In genomic region chr9:136481558-136481957, GRCh38 we compare ENCODE assay signal across 8 cellular contexts. TPM values are rescaled to one million over a fixed set of nuclear protein-coding genes. Genes with fewer than 3 reads are reported as not detected.
A peak's percentile ranks its signal among the peaks of the same experiment; 100 is the strongest.
DNase-seq lines count a peak whose midpoint lies in the region; ATAC-seq and TF ChIP-seq lines count a peak whose summit lies in the region.

No MANE protein-coding gene starts in this region.

- 33 to 50% (median 43%) methylated on average over 5 of the region's 5 CpGs for WGBS in adrenal gland, 4 donors

- H3K27me3 ChIP-seq in Panc1 (ENCODE audit: control insufficient read depth, insufficient read depth, low read length) (no peaks in the 10 kb centered on the region), adrenal gland (no peaks in the 10 kb centered on the region)

- H3K4me3 Mint-ChIP-seq in Calu3 (ENCODE audit: low read depth, unreplicated experiment) (peak overlapping the region; percentile 93), endothelial cell (ENCODE audit: unreplicated experiment) (peak overlapping the region; percentile 93), osteocyte (ENCODE audit: unreplicated experiment) (peak overlapping the region; percentile 97)

- H3K4me1 Mint-ChIP-seq in Calu3 (ENCODE audit: low read depth, unreplicated experiment): no peaks in the 10 kb centered on the region
- peaks cover 22% of the 10 kb centered on the region for H3K4me1 Mint-ChIP-seq in endothelial cell (ENCODE audit: unreplicated experiment)
- peaks cover 24% of the 10 kb centered on the region for H3K4me1 Mint-ChIP-seq in osteocyte (ENCODE audit: unreplicated experiment)

- H3K4me3 ChIP-seq in Panc1 (ENCODE audit: low read depth in 2 of 2, low read length in 2 of 2): peak overlapping the region; percentile 90 to 94
- peak overlapping the region in 1 of 4 donors; percentile 98 for H3K4me3 ChIP-seq in adrenal gland

- no peak for TF ChIP-seq POLR2A in adrenal gland (IDR thresholded peaks at IDR 0.05)

- in situ Hi-C loops in Panc1 (cut with HindIII; ENCODE audit: low pct_unique_long_range_greater_than_20kb, low sequenced_read_pairs): loop anchor here (10.0 kb wide), 1 partner anchor 63 kb away; the partner anchor contains the start of gene NOTCH1

- H3K9me3 Mint-ChIP-seq in Calu3 (ENCODE audit: low read depth, unreplicated experiment): no peaks in the 10 kb centered on the region
- no peaks in the 10 kb centered on the region for H3K9me3 Mint-ChIP-seq in endothelial cell (ENCODE audit: unreplicated experiment)
- H3K9me3 Mint-ChIP-seq in osteocyte (ENCODE audit: unreplicated experiment): no peaks in the 10 kb centered on the region

- H3K27ac ChIP-seq in Panc1 (ENCODE audit: low read length) (peak overlapping the region; percentile 86), adrenal gland (peak overlapping the region in 1 of 5 donors; percentile 98)

- H3K36me3 Mint-ChIP-seq in Calu3 (ENCODE audit: insufficient read depth, unreplicated experiment) (peaks cover 43% of the 10 kb centered on the region), endothelial cell (ENCODE audit: low read depth, unreplicated experiment) (peaks cover 21% of the 10 kb centered on the region), osteocyte (ENCODE audit: unreplicated experiment) (peaks cover 5% of the 10 kb centered on the region)

- peaks cover 2% of the 10 kb centered on the region; the same call in 1 of the 2 replicates for H3K36me3 ChIP-seq in Panc1 (ENCODE audit: control insufficient read depth, insufficient read depth, low read length)
- H3K36me3 ChIP-seq in adrenal gland (replicated peaks in 1 of 2): peaks cover 0 to 13% of the 10 kb centered on the region in 2 donors

- H3K27me3 Mint-ChIP-seq in Calu3 (ENCODE audit: unreplicated experiment) (no peaks in the 10 kb centered on the region), endothelial cell (ENCODE audit: unreplicated experiment) (peaks cover 14% of the 10 kb centered on the region), osteocyte (ENCODE audit: unreplicated experiment) (no peaks in the 10 kb centered on the region)

- no peak for DNase-seq in Calu3
- no peak for DNase-seq in Panc1 (ENCODE audit: low read depth, low spot score)
- DNase-seq in endothelial cell (ENCODE audit: low spot score): no peak
- no peak for DNase-seq in osteocyte (ENCODE audit: extremely low spot score, unreplicated experiment)
- no peak for DNase-seq in NCI-H524 (lab: John Stamatoyannopoulos, UW)
- no peak for DNase-seq in adrenal gland

- H3K4me1 ChIP-seq in Panc1 (ENCODE audit: control insufficient read depth, insufficient read depth, low read length): peaks cover 8% of the 10 kb centered on the region
- H3K4me1 ChIP-seq in adrenal gland (replicated peaks in 1 of 2): peaks cover 26 to 36% of the 10 kb centered on the region in 2 donors

- POLR2A ChIA-PET in Panc1 (lab: Charles Lee): interaction anchor here (0.7 kb wide), 1 partner anchor 30 kb away, joined by 18 read pairs; no protein-coding TSS in a partner anchor

- CTCF ChIA-PET in Calu3 (lab: Charles Lee): no interaction called here
- CTCF ChIA-PET in Panc1 (lab: Charles Lee): no interaction called here

- H3K9me3 ChIP-seq in Panc1 (ENCODE audit: control insufficient read depth, insufficient read depth, low read depth, low read length) (no peaks in the 10 kb centered on the region), adrenal gland (replicated peaks in 1 of 3) (no peaks in the 10 kb centered on the region)

- TF ChIP-seq CTCF in Calu3 (IDR thresholded peaks at IDR 0.05; ENCODE audit: unreplicated experiment): no peak
- no peak for TF ChIP-seq CTCF in Panc1 (IDR thresholded peaks at IDR 0.05)
- no peak for TF ChIP-seq CTCF in endothelial cell (IDR thresholded peaks at IDR 0.05; ENCODE audit: unreplicated experiment)
- no peak for TF ChIP-seq CTCF in osteocyte (IDR thresholded peaks at IDR 0.05)
- no peak for TF ChIP-seq CTCF in adrenal gland (IDR thresholded peaks at IDR 0.05)

- intact Hi-C loops in Calu3 (cut with micrococcal nuclease; ENCODE audit: unreplicated experiment) (no loop called here), Panc1 (cut with micrococcal nuclease; ENCODE audit: unreplicated experiment) (no loop called here), adrenal gland (cut with DNase I) (no loop called here)

- no TSS peak for BruUV-seq in Calu3 (replicated peaks; lab: Mats Ljungman, UMichigan)
- no TSS peak for BruUV-seq in Panc1 (replicated peaks; lab: Mats Ljungman, UMichigan)

- peak overlapping the region; percentile 97 for H3K27ac Mint-ChIP-seq in Calu3 (ENCODE audit: unreplicated experiment)
- peak overlapping the region; percentile 89 for H3K27ac Mint-ChIP-seq in endothelial cell (ENCODE audit: unreplicated experiment)
- H3K27ac Mint-ChIP-seq in osteocyte (ENCODE audit: unreplicated experiment): peak overlapping the region; percentile 84

- ATAC-seq in Panc1 (no peak), GM18520 (IDR thresholded peaks at IDR 0.05; ENCODE audit: unreplicated experiment) (no peak), GM21528 (IDR thresholded peaks at IDR 0.05; ENCODE audit: low FRiP score, unreplicated experiment) (no peak)

RNA-seq across cellular contexts. Expression of gene SEC16A, which starts 1.3 kb away (rescaled TPM):
- total RNA-seq in Calu3 (2022) (48.9 and 49.6 TPM in 2 replicates), Panc1 (2021; ENCODE audit: unreplicated experiment) (76.5 TPM), endothelial cell (ENCODE audit: unreplicated experiment) (79.5 TPM), osteocyte (85.0 and 88.5 TPM in 2 replicates), adrenal gland (100 to 1,000 TPM in 1 of 8 donors, 10 to 100 TPM in 7; 48.4 to 107 (median 56.5) TPM)
- polyA plus RNA-seq in Panc1 (2012; ENCODE audit: insufficient read length): 53.1 TPM
- 10 to 100 TPM; 52.0 to 81.6 (median 77.0) TPM for polyA plus RNA-seq in adrenal gland

RNA-seq across cellular contexts. Expression of gene INPP5E, which starts 41.9 kb away (rescaled TPM):
- 10.9 and 11.3 TPM in 2 replicates for total RNA-seq in Calu3 (2022)
- total RNA-seq in Panc1 (2021; ENCODE audit: unreplicated experiment): 14.1 TPM
- 13.3 TPM for polyA plus RNA-seq in Panc1 (2012; ENCODE audit: insufficient read length)
- 23.6 TPM for total RNA-seq in endothelial cell (ENCODE audit: unreplicated experiment)
- 16.0 and 16.7 TPM in 2 replicates for total RNA-seq in osteocyte
- total RNA-seq in adrenal gland: 10 to 100 TPM in 5 of 8 donors, 1 to 10 TPM in 3; 7.5 to 17.5 (median 10.5) TPM
- 10 to 100 TPM in 2 of 3 donors, 1 to 10 TPM in 1; 2.3 to 27.1 (median 16.6) TPM for polyA plus RNA-seq in adrenal gland
